Comparison of ENCODE assay signal across 8 cellular contexts in the genomic region with DNA sequence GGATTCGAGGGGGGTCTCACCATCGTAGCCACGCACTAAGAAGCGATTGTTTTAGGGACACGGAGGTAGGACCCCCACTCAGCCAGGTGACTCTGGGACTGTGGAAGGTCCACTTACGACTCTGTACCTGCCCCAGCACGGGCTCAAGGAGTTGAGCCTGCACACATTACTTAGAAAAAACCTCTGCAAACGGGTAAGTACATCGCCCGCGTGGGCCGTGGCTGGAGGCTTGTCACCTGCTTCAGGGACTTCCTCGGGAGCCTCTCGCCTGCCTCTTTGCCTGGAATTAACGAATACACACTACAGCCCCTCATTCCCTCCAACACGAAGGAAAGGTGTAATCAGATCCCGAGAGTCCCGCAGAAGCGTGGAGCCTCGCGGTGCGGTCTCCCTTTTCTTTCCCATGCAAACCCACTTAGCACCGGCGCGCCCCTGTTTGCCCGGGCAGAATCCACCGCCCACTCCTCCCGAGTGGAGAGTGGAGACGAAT. TPM values are rescaled to one million over a fixed set of nuclear protein-coding genes. Genes with fewer than 3 reads are reported as not detected.
DNase-seq lines count a peak whose midpoint lies in the region; ATAC-seq and TF ChIP-seq lines count a peak whose summit lies in the region.

No MANE protein-coding gene starts in this region.

- H3K36me3 ChIP-seq in skeletal muscle satellite cell (ENCODE audit: insufficient read depth, low read length) = no peaks in the 10 kb centered on the region

- POLR2A ChIA-PET in WTC11 (lab: Charles Lee) (no interaction called here), HEK293T (lab: Yijun Ruan, JAX) (no interaction called here)

- H3K4me1 Mint-ChIP-seq in WTC11 = peaks cover 69% of the 10 kb centered on the region

- H3K4me3 Mint-ChIP-seq in WTC11 = peak overlapping the region; percentile 95

- TF ChIP-seq CTCF in WTC11 (IDR thresholded peaks at IDR 0.05) = no peak

- H3K4me1 ChIP-seq in skeletal muscle satellite cell (ENCODE audit: control insufficient read depth, insufficient read depth, low read length) = peaks cover 27% of the 10 kb centered on the region

- H3K27ac Mint-ChIP-seq in WTC11 = peak overlapping the region; percentile 87

- ATAC-seq in WTC11 = no peak
- ATAC-seq in Right ventricle myocardium superior (ENCODE audit: poor library complexity) = no peak
- ATAC-seq in GM19463 (IDR thresholded peaks at IDR 0.05; ENCODE audit: unreplicated experiment) = no peak

- peak overlapping the region; percentile 52 for H3K9ac ChIP-seq in skeletal muscle satellite cell (ENCODE audit: low read depth, low read length)

- peaks cover 46% of the 10 kb centered on the region for H3K36me3 Mint-ChIP-seq in WTC11

- intact Hi-C loops in Right ventricle myocardium superior (cut with DNase I) = no loop called here

- CTCF ChIA-PET in WTC11 (lab: Charles Lee) (interaction anchor here (0.7 kb wide), 1 partner anchor 9 kb away, joined by 3 read pairs; no protein-coding TSS in a partner anchor), HEK293T (lab: Yijun Ruan, JAX) (no interaction called here)

- H3K9me3 Mint-ChIP-seq in WTC11 = no peaks in the 10 kb centered on the region

- DNase-seq in NCI-H2171 treated with DMSO at 0.1 percent for 48 hours (lab: John Stamatoyannopoulos, UW) (peak; percentile 43), NCI-H2171 (lab: John Stamatoyannopoulos, UW) (no peak), WTC11 (ENCODE audit: low spot score) (no peak), Right ventricle myocardium superior (peak; percentile 55), globus pallidus (ENCODE audit: low spot score) (no peak), HEK293T (ENCODE audit: extremely low spot score) (no peak)

- H3K9me3 ChIP-seq in skeletal muscle satellite cell (replicated peaks; ENCODE audit: low read length) = no peaks in the 10 kb centered on the region

- H3K4me2 ChIP-seq in skeletal muscle satellite cell (ENCODE audit: low read length) = peak overlapping the region; percentile 91

- no peaks in the 10 kb centered on the region; the same call in 1 of the 2 replicates for H3K27me3 Mint-ChIP-seq in WTC11 (ENCODE audit: low read depth)

- H3K4me3 ChIP-seq in skeletal muscle satellite cell (ENCODE audit: low read length) = peak overlapping the region; percentile 77

- H3K27me3 ChIP-seq in skeletal muscle satellite cell (ENCODE audit: control insufficient read depth, insufficient read depth, low read length) = peaks cover 21% of the 10 kb centered on the region

TF ChIP-seq in WTC11, 78 proteins besides CTCF, POLR2A, EP300 and RAD21 (continues in another document):
- TF ChIP-seq TCF7 (CRISPR knock-in tag; IDR thresholded peaks at IDR 0.05; ENCODE audit: low read depth) = no peak
- peak; percentile 77; the same call in 1 of the 2 replicates for TF ChIP-seq JUN (CRISPR knock-in tag; IDR thresholded peaks at IDR 0.05)
- TF ChIP-seq, protein P1, sequence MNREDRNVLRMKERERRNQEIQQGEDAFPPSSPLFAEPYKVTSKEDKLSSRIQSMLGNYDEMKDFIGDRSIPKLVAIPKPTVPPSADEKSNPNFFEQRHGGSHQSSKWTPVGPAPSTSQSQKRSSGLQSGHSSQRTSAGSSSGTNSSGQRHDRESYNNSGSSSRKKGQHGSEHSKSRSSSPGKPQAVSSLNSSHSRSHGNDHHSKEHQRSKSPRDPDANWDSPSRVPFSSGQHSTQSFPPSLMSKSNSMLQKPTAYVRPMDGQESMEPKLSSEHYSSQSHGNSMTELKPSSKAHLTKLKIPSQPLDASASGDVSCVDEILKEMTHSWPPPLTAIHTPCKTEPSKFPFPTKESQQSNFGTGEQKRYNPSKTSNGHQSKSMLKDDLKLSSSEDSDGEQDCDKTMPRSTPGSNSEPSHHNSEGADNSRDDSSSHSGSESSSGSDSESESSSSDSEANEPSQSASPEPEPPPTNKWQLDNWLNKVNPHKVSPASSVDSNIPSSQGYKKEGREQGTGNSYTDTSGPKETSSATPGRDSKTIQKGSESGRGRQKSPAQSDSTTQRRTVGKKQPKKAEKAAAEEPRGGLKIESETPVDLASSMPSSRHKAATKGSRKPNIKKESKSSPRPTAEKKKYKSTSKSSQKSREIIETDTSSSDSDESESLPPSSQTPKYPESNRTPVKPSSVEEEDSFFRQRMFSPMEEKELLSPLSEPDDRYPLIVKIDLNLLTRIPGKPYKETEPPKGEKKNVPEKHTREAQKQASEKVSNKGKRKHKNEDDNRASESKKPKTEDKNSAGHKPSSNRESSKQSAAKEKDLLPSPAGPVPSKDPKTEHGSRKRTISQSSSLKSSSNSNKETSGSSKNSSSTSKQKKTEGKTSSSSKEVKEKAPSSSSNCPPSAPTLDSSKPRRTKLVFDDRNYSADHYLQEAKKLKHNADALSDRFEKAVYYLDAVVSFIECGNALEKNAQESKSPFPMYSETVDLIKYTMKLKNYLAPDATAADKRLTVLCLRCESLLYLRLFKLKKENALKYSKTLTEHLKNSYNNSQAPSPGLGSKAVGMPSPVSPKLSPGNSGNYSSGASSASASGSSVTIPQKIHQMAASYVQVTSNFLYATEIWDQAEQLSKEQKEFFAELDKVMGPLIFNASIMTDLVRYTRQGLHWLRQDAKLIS (CRISPR knock-in tag; IDR thresholded peaks at IDR 0.05; ENCODE audit: borderline replicate concordance) = no peak
- no peak for TF ChIP-seq GABPB1 (CRISPR knock-in tag; IDR thresholded peaks at IDR 0.05)
- no peak for TF ChIP-seq RORB (CRISPR knock-in tag; IDR thresholded peaks at IDR 0.05)
- no peak for TF ChIP-seq ZNF423 (CRISPR knock-in tag; IDR thresholded peaks at IDR 0.05)
- no peak for TF ChIP-seq MXD4 (CRISPR knock-in tag; IDR thresholded peaks at IDR 0.05; ENCODE audit: borderline replicate concordance)
- TF ChIP-seq IRF2 (CRISPR knock-in tag; IDR thresholded peaks at IDR 0.05; ENCODE audit: borderline replicate concordance, low read depth) = no peak
- no peak for TF ChIP-seq NR1H2 (CRISPR knock-in tag; IDR thresholded peaks at IDR 0.05)
- TF ChIP-seq, protein P2, sequence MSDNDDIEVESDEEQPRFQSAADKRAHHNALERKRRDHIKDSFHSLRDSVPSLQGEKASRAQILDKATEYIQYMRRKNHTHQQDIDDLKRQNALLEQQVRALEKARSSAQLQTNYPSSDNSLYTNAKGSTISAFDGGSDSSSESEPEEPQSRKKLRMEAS (CRISPR knock-in tag; IDR thresholded peaks at IDR 0.05) = no peak
- TF ChIP-seq ATF1 (CRISPR knock-in tag; IDR thresholded peaks at IDR 0.05) = no peak

TF ChIP-seq in HEK293T, 16 proteins besides CTCF, POLR2A, EP300 and RAD21:
- TF ChIP-seq BHLHE40 (IDR thresholded peaks at IDR 0.05; ENCODE audit: borderline replicate concordance) (no peak), ZNF384 (IDR thresholded peaks at IDR 0.05) (no peak), SP1 (IDR thresholded peaks at IDR 0.05) (no peak), ARNT (IDR thresholded peaks at IDR 0.05) (no peak), L3MBTL2 (conservative IDR thresholded peaks at IDR 0.05) (no peak), FOXK2 (IDR thresholded peaks at IDR 0.05) (no peak), TARDBP (IDR thresholded peaks at IDR 0.05) (no peak), LEF1 (IDR thresholded peaks at IDR 0.05; ENCODE audit: borderline replicate concordance) (no peak), FOXM1 (IDR thresholded peaks at IDR 0.05; ENCODE audit: borderline replicate concordance) (no peak), ELF4 (IDR thresholded peaks at IDR 0.05) (no peak), NFRKB (IDR thresholded peaks at IDR 0.05) (no peak), SUZ12 (IDR thresholded peaks at IDR 0.05) (no peak), CTBP1 (IDR thresholded peaks at IDR 0.05; ENCODE audit: borderline replicate concordance) (no peak), HDGF (IDR thresholded peaks at IDR 0.05; ENCODE audit: borderline replicate concordance) (no peak), FOXA1 (IDR thresholded peaks at IDR 0.05) (no peak)
- TF ChIP-seq, protein P3, sequence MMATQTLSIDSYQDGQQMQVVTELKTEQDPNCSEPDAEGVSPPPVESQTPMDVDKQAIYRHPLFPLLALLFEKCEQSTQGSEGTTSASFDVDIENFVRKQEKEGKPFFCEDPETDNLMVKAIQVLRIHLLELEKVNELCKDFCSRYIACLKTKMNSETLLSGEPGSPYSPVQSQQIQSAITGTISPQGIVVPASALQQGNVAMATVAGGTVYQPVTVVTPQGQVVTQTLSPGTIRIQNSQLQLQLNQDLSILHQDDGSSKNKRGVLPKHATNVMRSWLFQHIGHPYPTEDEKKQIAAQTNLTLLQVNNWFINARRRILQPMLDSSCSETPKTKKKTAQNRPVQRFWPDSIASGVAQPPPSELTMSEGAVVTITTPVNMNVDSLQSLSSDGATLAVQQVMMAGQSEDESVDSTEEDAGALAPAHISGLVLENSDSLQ (IDR thresholded peaks at IDR 0.05) = no peak

RNA-seq across cellular contexts. Expression of a gene that starts 0.8 kb away (rescaled TPM):
- total RNA-seq in WTC11 (2021) = 483 to 623 TPM (median 614 TPM) in 3 replicates
- 57.1 TPM for total RNA-seq in Right ventricle myocardium superior
- 3.5 and 11.6 TPM in 2 replicates for total RNA-seq in skeletal muscle satellite cell (2012; rRNA removed)

Comparison
In these comparisons a context has a peak if more than half of its experiments do, and no peak if none do; other contexts are left out.
1. DNase-seq: peak in NCI-H2171 treated with DMSO at 0.1 percent for 48 hours (single experiment) and Right ventricle myocardium superior (single experiment); none in NCI-H2171 (single experiment), WTC11 (single experiment), globus pallidus (single experiment) and HEK293T (single experiment).